ENCODE assay signal across 33 cellular contexts in the genomic region with DNA sequence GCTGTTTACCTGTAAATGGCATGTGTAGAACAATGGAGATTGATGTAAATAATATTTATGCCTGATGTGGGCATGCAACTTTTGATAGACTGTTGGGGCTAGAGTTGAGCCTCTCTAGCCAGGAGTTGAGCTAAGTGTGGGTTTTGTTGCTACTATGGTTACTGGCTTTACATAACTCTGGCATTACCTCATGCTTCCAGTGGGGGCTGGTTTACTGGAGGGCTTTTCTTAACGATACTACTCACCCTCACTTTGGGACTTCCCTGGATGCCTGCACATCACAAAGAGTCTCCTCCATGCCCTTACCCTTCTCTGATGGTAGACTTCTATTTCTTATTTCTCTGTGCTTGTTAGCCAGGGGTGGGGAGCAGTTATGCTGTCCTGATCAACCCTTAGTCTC.
"Had no signal": no experiment of that assay in that cellular context is flagged by ENCODE, and none has a peak within 500 bp of the region (broad histone marks: within the 10 kb centered on the region; RNA-seq: fewer than 3 reads in every experiment).

No MANE protein-coding gene starts in this region.

- H3K9me3 ChIP-seq: thyroid gland, upper lobe of left lung had no signal

- H3K4me3 Mint-ChIP-seq: activated CD4-positive, alpha-beta memory T cell treated with anti-CD3 and anti-CD28 coated beads for 36 hours; activated CD4-positive, alpha-beta T cell treated with anti-CD3 and anti-CD28 coated beads, Interleukin-2, amount 10 ng/mL, durations not matched to agents 24 days and 14 days; activated T-cell treated with anti-CD3 and anti-CD28 coated beads, Interleukin-2, amount 50 U/mL, for 24 hours; central memory CD8-positive, alpha-beta T cell; dendritic cell treated with granulocyte-macrophage colony-stimulating factor and Interleukin-4, amounts not matched to agents 40 ng/mL and 50 ng/mL, for 4 days; naive thymus-derived CD4-positive, alpha-beta T cell; stimulated activated memory B cell treated with anti-CD40 and anti-IgM and Interleukin-4, amounts not matched to agents 10 μg/mL and 1 μg/mL and 100 μg/mL, for 72 hours; stimulated activated naive CD8-positive, alpha-beta T cell treated with anti-CD3 and anti-CD28 coated beads, Interleukin-15, amount 100 ng/mL, for 72 hours; T-helper 2 cell treated with Interferon-gamma antibody and Interleukin-4, amounts not matched to agents 5 μg/mL and 100 μg/mL, for 36 hours had no signal

- H3K27me3 Mint-ChIP-seq: activated CD4-positive, alpha-beta memory T cell treated with anti-CD3 and anti-CD28 coated beads for 36 hours; activated CD4-positive, alpha-beta T cell treated with anti-CD3 and anti-CD28 coated beads, Interleukin-2, amount 10 ng/mL, durations not matched to agents 24 days and 14 days; dendritic cell treated with granulocyte-macrophage colony-stimulating factor and Interleukin-4, amounts not matched to agents 40 ng/mL and 50 ng/mL, for 4 days; stimulated activated memory B cell treated with anti-CD40 and anti-IgM and Interleukin-4, amounts not matched to agents 10 μg/mL and 1 μg/mL and 100 μg/mL, for 72 hours; stimulated activated naive CD8-positive, alpha-beta T cell treated with anti-CD3 and anti-CD28 coated beads, Interleukin-15, amount 100 ng/mL, for 72 hours had no signal

- H3K36me3 Mint-ChIP-seq: activated CD4-positive, alpha-beta memory T cell treated with anti-CD3 and anti-CD28 coated beads for 36 hours; naive thymus-derived CD4-positive, alpha-beta T cell; stimulated activated memory B cell treated with anti-CD40 and anti-IgM and Interleukin-4, amounts not matched to agents 10 μg/mL and 1 μg/mL and 100 μg/mL, for 72 hours had no signal

- H3K4me1 Mint-ChIP-seq: activated CD4-positive, alpha-beta T cell treated with anti-CD3 and anti-CD28 coated beads, Interleukin-2, amount 10 ng/mL, durations not matched to agents 24 days and 14 days; central memory CD8-positive, alpha-beta T cell; naive thymus-derived CD4-positive, alpha-beta T cell; stimulated activated memory B cell treated with anti-CD40 and anti-IgM and Interleukin-4, amounts not matched to agents 10 μg/mL and 1 μg/mL and 100 μg/mL, for 72 hours; stimulated activated naive CD8-positive, alpha-beta T cell treated with anti-CD3 and anti-CD28 coated beads, Interleukin-15, amount 100 ng/mL, for 72 hours had no signal

- H3K9me3 Mint-ChIP-seq: activated CD4-positive, alpha-beta T cell treated with anti-CD3 and anti-CD28 coated beads, Interleukin-2, amount 10 ng/mL, durations not matched to agents 24 days and 14 days; activated T-cell treated with anti-CD3 and anti-CD28 coated beads, Interleukin-2, amount 50 U/mL, for 24 hours; dendritic cell treated with granulocyte-macrophage colony-stimulating factor and Interleukin-4, amounts not matched to agents 40 ng/mL and 50 ng/mL, for 4 days had no signal

- FAIRE-seq: astrocyte, islet of Langerhans had no signal

- H3K4me3 ChIP-seq: esophagus muscularis mucosa, heart right ventricle, ovary, skin epidermis, thyroid gland, upper lobe of left lung had no signal

- DNase-seq: activated CD4-positive, alpha-beta memory T cell treated with anti-CD3 and anti-CD28 coated beads for 36 hours; activated CD4-positive, alpha-beta T cell treated with anti-CD3 and anti-CD28 coated beads, Interleukin-2, amount 10 ng/mL, durations not matched to agents 24 days and 14 days; activated CD8-positive, alpha-beta memory T cell treated with anti-CD3 and anti-CD28 coated beads, Interleukin-2, amount 50 U/mL, for 48 hours; activated gamma-delta T cell; activated naive CD4-positive, alpha-beta T cell treated with anti-CD3 and anti-CD28 coated beads, Interleukin-2, amount 50 U/mL, for 16 hours; activated T-cell treated with anti-CD3 and anti-CD28 coated beads, Interleukin-2, amount 50 U/mL, for 24 hours; amniotic stem cell; foreskin melanocyte; heart right ventricle; left ventricle myocardium superior; midbrain; naive thymus-derived CD4-positive, alpha-beta T cell; ovary; retina; stimulated activated CD4-positive, alpha-beta T cell treated with anti-CD3 and anti-CD28 coated beads, Interleukin-4, amount 100 ng/mL, for 24 hours; stimulated activated CD8-positive, alpha-beta memory T cell treated with anti-CD3 and anti-CD28 coated beads, Interleukin-4, amount 100 ng/mL, for 48 hours; stimulated activated naive CD8-positive, alpha-beta T cell treated with anti-CD3 and anti-CD28 coated beads, Interleukin-15, amount 100 ng/mL, for 72 hours; substantia nigra; T-helper 1 cell; thyroid gland; upper lobe of left lung had no signal

- H3K27ac Mint-ChIP-seq: activated CD4-positive, alpha-beta memory T cell treated with anti-CD3 and anti-CD28 coated beads for 36 hours; activated CD4-positive, alpha-beta T cell treated with anti-CD3 and anti-CD28 coated beads, Interleukin-2, amount 10 ng/mL, durations not matched to agents 24 days and 14 days; activated T-cell treated with anti-CD3 and anti-CD28 coated beads, Interleukin-2, amount 50 U/mL, for 24 hours; dendritic cell treated with granulocyte-macrophage colony-stimulating factor and Interleukin-4, amounts not matched to agents 40 ng/mL and 50 ng/mL, for 4 days; naive thymus-derived CD4-positive, alpha-beta T cell; progenitor cell of endocrine pancreas; stimulated activated memory B cell treated with anti-CD40 and anti-IgM and Interleukin-4, amounts not matched to agents 10 μg/mL and 1 μg/mL and 100 μg/mL, for 72 hours; stimulated activated naive CD8-positive, alpha-beta T cell treated with anti-CD3 and anti-CD28 coated beads, Interleukin-15, amount 100 ng/mL, for 72 hours; T-helper 2 cell treated with Interferon-gamma antibody and Interleukin-4, amounts not matched to agents 5 μg/mL and 100 μg/mL, for 36 hours had no signal

- H3K27ac ChIP-seq: esophagus muscularis mucosa, heart right ventricle, ovary, skin epidermis, thyroid gland, upper lobe of left lung, VCaP had no signal

- H3K27me3 ChIP-seq: esophagus muscularis mucosa, ovary, thyroid gland, upper lobe of left lung had no signal

- ATAC-seq: activated CD4-positive, CD25-positive, alpha-beta regulatory T cell treated with anti-CD3 and anti-CD28 coated beads, Interleukin-2, amount 50 U/mL, for 24 hours; heart right ventricle; left ventricle myocardium superior; naive thymus-derived CD4-positive, alpha-beta T cell; sciatic nerve; stimulated activated memory B cell treated with anti-CD40 and anti-IgM and Interleukin-4, amounts not matched to agents 10 μg/mL and 1 μg/mL and 100 μg/mL, for 72 hours; stimulated activated naive CD8-positive, alpha-beta T cell treated with anti-CD3 and anti-CD28 coated beads, Interleukin-15, amount 100 ng/mL, for 72 hours had no signal

- H3K4me1 ChIP-seq: esophagus muscularis mucosa, heart right ventricle, thyroid gland, upper lobe of left lung had no signal

- H3K36me3 ChIP-seq: esophagus muscularis mucosa, heart right ventricle, ovary, thyroid gland, upper lobe of left lung had no signal
